21 cellular contexts compared by ENCODE assay signal in the genomic region with DNA sequence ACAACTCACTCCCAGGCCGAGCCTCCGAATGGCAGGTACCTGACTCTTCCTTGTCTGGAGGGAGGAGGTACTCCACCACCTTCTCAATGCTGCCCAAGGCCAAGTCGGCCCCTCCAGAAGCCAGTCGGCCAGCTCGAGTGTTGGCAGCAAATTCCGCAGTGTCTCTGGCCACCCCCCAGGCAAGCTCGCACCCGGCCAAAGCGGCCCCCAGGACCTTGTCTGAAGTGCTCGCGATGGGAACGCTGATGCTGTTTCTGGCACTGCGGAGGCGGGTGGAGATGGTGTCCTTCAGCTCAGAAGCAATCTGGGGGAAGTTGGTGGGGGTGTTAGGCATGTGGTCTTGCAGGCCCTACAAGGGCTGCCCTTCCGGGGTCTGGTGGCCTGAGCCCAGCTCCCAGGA. TPM values are rescaled to one million over a fixed set of nuclear protein-coding genes. Genes with fewer than 3 reads are reported as not detected.
"Had no signal": no experiment of that assay in that cellular context is flagged by ENCODE, and none has a peak within 500 bp of the region (broad histone marks: within the 10 kb centered on the region; RNA-seq: fewer than 3 reads in every experiment).

No MANE protein-coding gene starts in this region.

- H3K27ac ChIP-seq: SJSA1, SK-N-MC had no signal

- H3K9me3 ChIP-seq: SJSA1 had no signal

- DNase-seq: KBM-7, MV-4-11, NCI-H1048, NCI-H1105, NCI-H1417, NCI-H1436 treated with DMSO at 0.1 percent for 48 hours, NCI-H1694, NCI-H187 treated with DMSO at 0.1 percent for 48 hours, NCI-H2029 treated with DMSO at 0.1 percent for 48 hours, NCI-H2171 treated with DMSO at 0.1 percent for 48 hours, NCI-H345, NCI-H446 treated with DMSO at 0.1 percent for 48 hours, NCI-H510A treated with DMSO at 0.1 percent for 48 hours, NCI-H526 treated with DMSO at 0.1 percent for 48 hours, NCI-H748 treated with DMSO at 0.1 percent for 48 hours, Right ventricle myocardium superior, RPMI8226, SIG-M5 had no signal

- H3K27me3 ChIP-seq: SJSA1 had no signal

- H3K36me3 ChIP-seq: SJSA1 had no signal

- H3K4me3 ChIP-seq: SJSA1, SK-N-MC had no signal

RNA-seq across cellular contexts. Expression of gene PLIN1, which starts 9.2 kb away (rescaled TPM):
- total RNA-seq: LHCN-M2, SJSA1 had no signal

RNA-seq across cellular contexts. Expression of gene WDR93, which starts 20.7 kb away (rescaled TPM):
- total RNA-seq: LHCN-M2 had no signal
